Comparison of ENCODE assay signal across 9 cellular contexts in genomic region chr1:159944623-159945455, GRCh38. TPM values are rescaled to one million over a fixed set of nuclear protein-coding genes. Genes with fewer than 3 reads are reported as not detected.
DNase-seq lines count a peak whose midpoint lies in the region; ATAC-seq and TF ChIP-seq lines count a peak whose summit lies in the region.
"Had no signal": no experiment of that assay in that cellular context is flagged by ENCODE, and none has a peak within 500 bp of the region (broad histone marks: within the 10 kb centered on the region; RNA-seq: fewer than 3 reads in every experiment).

No MANE protein-coding gene starts in this region.

- TF ChIP-seq CTCF in MCF 10A (IDR thresholded peaks at IDR 0.05; ENCODE audit: unreplicated experiment), result no peak

- ATAC-seq in Right ventricle myocardium inferior, result no peak
- no peak for ATAC-seq in HG03378 (IDR thresholded peaks at IDR 0.05; ENCODE audit: unreplicated experiment)
- no peak for ATAC-seq in GM21737 (IDR thresholded peaks at IDR 0.05; ENCODE audit: unreplicated experiment)
- no peak for ATAC-seq in HG02938 (IDR thresholded peaks at IDR 0.05; ENCODE audit: unreplicated experiment)

- no peaks in the 10 kb centered on the region for H3K36me3 Mint-ChIP-seq in MCF 10A (ENCODE audit: insufficient read depth, unreplicated experiment)

- 19% methylated on average over 11 of the region's 11 CpGs for WGBS in mesenchymal stem cell
- 29% methylated on average over 11 of the region's 11 CpGs for WGBS in urinary bladder

- H2BK15ac ChIP-seq in mesenchymal stem cell (ENCODE audit: low read depth, poor library complexity, severe bottlenecking), result no peak overlapping the region

- no peak overlapping the region for H2BK5ac ChIP-seq in mesenchymal stem cell (ENCODE audit: low read depth, low read length, poor library complexity, severe bottlenecking)

- peaks cover 8% of the 10 kb centered on the region for H3K4me1 ChIP-seq in mesenchymal stem cell (ENCODE audit: control insufficient read depth, insufficient read depth, low read depth, low read length)
- no peaks in the 10 kb centered on the region for H3K4me1 ChIP-seq in urinary bladder (ENCODE audit: insufficient read depth)

- H2AFZ ChIP-seq in mesenchymal stem cell (ENCODE audit: low read depth, low read length), result no peak overlapping the region

- no peak overlapping the region for H3K14ac ChIP-seq in mesenchymal stem cell (ENCODE audit: low read length in 2 of 2)

- no peaks in the 10 kb centered on the region for H3K9me3 ChIP-seq in mesenchymal stem cell (ENCODE audit: control insufficient read depth, low read length)

- CTCF ChIA-PET in MCF 10A (lab: Yijun Ruan, JAX), result interaction anchor here (0.6 to 52.4 kb wide), 10 partner anchors 10 to 134 kb away, joined by 3 to 1675 read pairs (median 6); no protein-coding TSS in a partner anchor

- no peak overlapping the region for H2AK5ac ChIP-seq in mesenchymal stem cell (ENCODE audit: low read length, severe bottlenecking)

- H4K8ac ChIP-seq in mesenchymal stem cell (ENCODE audit: low read length), result no peak overlapping the region

- no peak overlapping the region for H3K18ac ChIP-seq in mesenchymal stem cell (ENCODE audit: low read depth in 1 of 2, low read length in 2 of 2)

- H3K79me1 ChIP-seq in mesenchymal stem cell (replicated peaks; ENCODE audit: low read length, poor library complexity, severe bottlenecking), result no peaks in the 10 kb centered on the region

- BruUV-seq in MCF 10A (replicated peaks; lab: Mats Ljungman, UMichigan), result no TSS peak

- H2BK12ac ChIP-seq in mesenchymal stem cell (ENCODE audit: low read length in 2 of 2), result no peak overlapping the region

- H3K23ac ChIP-seq in mesenchymal stem cell (ENCODE audit: low read length in 2 of 2), result no peak overlapping the region

- peak overlapping the region; percentile 55 for H3K9ac ChIP-seq in mesenchymal stem cell (ENCODE audit: low read length)

- H3K36me3 ChIP-seq in mesenchymal stem cell (ENCODE audit: control insufficient read depth in 1 of 2, insufficient read depth in 2 of 2, low read depth in 1 of 2, low read length in 2 of 2), result no peaks in the 10 kb centered on the region
- H3K36me3 ChIP-seq in urinary bladder (ENCODE audit: insufficient read depth), result no peaks in the 10 kb centered on the region

- no peak overlapping the region for H4K91ac ChIP-seq in mesenchymal stem cell (ENCODE audit: low read length)

- POLR2A ChIA-PET in MCF 10A (lab: Yijun Ruan, JAX), result interaction anchor here (0.6 to 3.5 kb wide), 7 partner anchors 10 to 312 kb away, joined by 3 to 19 read pairs (median 5); partner anchors contain the start of genes SLAMF9 and TAGLN2

- no peak overlapping the region for H3K4ac ChIP-seq in mesenchymal stem cell (ENCODE audit: low read depth in 1 of 2, low read length in 2 of 2)

- H3K27me3 ChIP-seq in mesenchymal stem cell (ENCODE audit: control insufficient read depth in 1 of 2, insufficient read depth in 1 of 2, low read length in 2 of 2), result peaks cover 56 to 82% of the 10 kb centered on the region in 2 experiments

- H3K27ac ChIP-seq in mesenchymal stem cell (ENCODE audit: low read length, poor library complexity, severe bottlenecking), result no peak overlapping the region
- H3K27ac ChIP-seq in urinary bladder (ENCODE audit: low read depth), result no peak overlapping the region

- H3K4me3 ChIP-seq in mesenchymal stem cell (ENCODE audit: insufficient read depth in 1 of 2, low read depth in 1 of 2, low read length in 2 of 2), result peak overlapping the region in 1 of 2 experiments; percentile 75
- H3K4me3 ChIP-seq in urinary bladder (ENCODE audit: low read depth, low read length), result peak overlapping the region; percentile 29

- DNase-seq in cardiac septum (ENCODE audit: low spot score) (peak; percentile 63), Right ventricle myocardium inferior (ENCODE audit: missing footprints) (no peak), MCF 10A (ENCODE audit: unreplicated experiment) (no peak), mesenchymal stem cell (no peak)

- H3K4me1 Mint-ChIP-seq in MCF 10A (ENCODE audit: insufficient read depth, unreplicated experiment), result peaks cover 41% of the 10 kb centered on the region

- intact Hi-C loops in cardiac septum (cut with DNase I), result loop anchor here (2.0 to 5.0 kb wide), 2 partner anchors 62 to 148 kb away; no protein-coding TSS in a partner anchor
- intact Hi-C loops in Right ventricle myocardium inferior (cut with DNase I), result loop anchor here (2.0 kb wide), 1 partner anchor 146 kb away; no protein-coding TSS in a partner anchor
- intact Hi-C loops in MCF 10A (cut with micrococcal nuclease), result no loop called here

- H3K4me2 ChIP-seq in mesenchymal stem cell (ENCODE audit: low read length, poor library complexity, severe bottlenecking), result peak overlapping the region; percentile 69

- H3K4me3 Mint-ChIP-seq in MCF 10A (ENCODE audit: unreplicated experiment), result peak overlapping the region; percentile 69

- H3K27ac Mint-ChIP-seq in MCF 10A (ENCODE audit: low read depth, unreplicated experiment), result no peak overlapping the region

- no peaks in the 10 kb centered on the region for H3K27me3 Mint-ChIP-seq in MCF 10A (ENCODE audit: insufficient read depth, unreplicated experiment)

- H3K9me3 Mint-ChIP-seq in MCF 10A (ENCODE audit: unreplicated experiment), result no peaks in the 10 kb centered on the region

- H2BK120ac ChIP-seq in mesenchymal stem cell (ENCODE audit: low read depth, low read length), result no peak overlapping the region

RNA-seq across cellular contexts. Expression of gene IGSF9, which starts 0.6 kb away (rescaled TPM):
- total RNA-seq in cardiac septum, result not detected
- total RNA-seq in Right ventricle myocardium inferior, result 0.30 TPM
- total RNA-seq in MCF 10A (2022), result 0.25 and 0.44 TPM in 2 replicates
- 0.03 TPM for polyA plus RNA-seq in mesenchymal stem cell (2013, experiment 1 of 2)
- 0.03 TPM for polyA plus RNA-seq in mesenchymal stem cell (2013, experiment 2 of 2)
- total RNA-seq in urinary bladder, result 1.7 TPM
- polyA plus RNA-seq in urinary bladder, result 1.6 TPM

RNA-seq across cellular contexts. Expression of gene SLAMF9, which starts 9.2 kb away (rescaled TPM):
- total RNA-seq in cardiac septum (not detected), Right ventricle myocardium inferior (not detected), MCF 10A (2022) (not detected in 2 replicates), urinary bladder (not detected)
- polyA plus RNA-seq in mesenchymal stem cell (2013, experiment 1 of 2), result not detected
- not detected for polyA plus RNA-seq in mesenchymal stem cell (2013, experiment 2 of 2)
- not detected for polyA plus RNA-seq in urinary bladder
- total RNA-seq: M059J had no signal

RNA-seq across cellular contexts. Expression of gene TAGLN2, which starts 19.5 kb away (rescaled TPM):
- 103 TPM for total RNA-seq in cardiac septum
- 143 TPM for total RNA-seq in Right ventricle myocardium inferior
- 464 and 483 TPM in 2 replicates for total RNA-seq in MCF 10A (2022)
- polyA plus RNA-seq in mesenchymal stem cell (2013, experiment 1 of 2), result 328 TPM
- 330 TPM for polyA plus RNA-seq in mesenchymal stem cell (2013, experiment 2 of 2)
- total RNA-seq in urinary bladder, result 106 TPM
- 318 TPM for polyA plus RNA-seq in urinary bladder

RNA-seq across cellular contexts. Expression of gene CFAP45, which starts 44.9 kb away (rescaled TPM):
- total RNA-seq in cardiac septum (0.32 TPM), Right ventricle myocardium inferior (1.0 TPM), MCF 10A (2022) (0.32 and 0.40 TPM in 2 replicates), urinary bladder (0.48 TPM)
- 0.86 TPM for polyA plus RNA-seq in mesenchymal stem cell (2013, experiment 1 of 2)
- polyA plus RNA-seq in mesenchymal stem cell (2013, experiment 2 of 2), result 0.71 TPM
- polyA plus RNA-seq in urinary bladder, result 1.0 TPM
